35 cellular contexts compared by ENCODE assay signal in genomic region chr20:35571566-35571965, GRCh38. TPM values are rescaled to one million over a fixed set of nuclear protein-coding genes. Genes with fewer than 3 reads are reported as not detected.
"Had no signal": no experiment of that assay in that cellular context is flagged by ENCODE, and none has a peak within 500 bp of the region (broad histone marks: within the 10 kb centered on the region; RNA-seq: fewer than 3 reads in every experiment).

No MANE protein-coding gene starts in this region.

- DNase-seq: activated CD4-positive, alpha-beta T cell treated with anti-CD3 and anti-CD28 coated beads for 4 hours; activated CD4-positive, alpha-beta T cell treated with anti-CD3 and anti-CD28 coated beads, Interleukin-2, amount 50 U/mL, for 4 hours; activated CD8-positive, alpha-beta memory T cell treated with anti-CD3 and anti-CD28 coated beads, Interleukin-2, amount 50 U/mL, for 48 hours; activated CD8-positive, alpha-beta T cell treated with anti-CD3 and anti-CD28 coated beads, Interleukin-2, amount 10 ng/mL, durations not matched to agents 7 days and 5 days; activated effector memory CD4-positive, alpha-beta T cell treated with anti-CD3 and anti-CD28 coated beads, Interleukin-2, amount 50 U/mL, for 16 hours; activated naive CD4-positive, alpha-beta T cell treated with Interleukin-2 at 50 U/mL for 16 hours; activated naive CD8-positive, alpha-beta T cell treated with anti-CD3 and anti-CD28 coated beads, Interleukin-2, amount 50 U/mL, for 24 hours; activated T-cell treated with anti-CD3 and anti-CD28 coated beads, Interleukin-2, amount 50 U/mL, for 1 hour; amniotic stem cell; body of pancreas; central memory CD4-positive, alpha-beta T cell; Kasumi-1; KBM-7; NCI-H1092; NCI-H1417; NCI-H1694 treated with DMSO at 0.1 percent for 48 hours; NCI-H2029 treated with DMSO at 0.1 percent for 48 hours; NCI-H446 treated with DMSO at 0.1 percent for 48 hours; NCI-H524 treated with DMSO at 0.1 percent for 48 hours; NCI-H774; NK-92 treated with Interleukin-12 subunit alpha and Interleukin-12 subunit beta, amount 100 ng/mL, for 24 hours; OCI-M1; Peyer's patch; Right ventricle myocardium superior; SJCRH30; SK-N-SH had no signal

- H3K27ac ChIP-seq: ascending aorta, body of pancreas, Peyer's patch, RWPE1, SJCRH30 had no signal

- H3K4me3 ChIP-seq: ascending aorta, body of pancreas, Peyer's patch, SJCRH30 had no signal

- ATAC-seq: activated CD4-positive, CD25-positive, alpha-beta regulatory T cell treated with anti-CD3 and anti-CD28 coated beads, Interleukin-2, amount 50 U/mL, for 24 hours; activated CD8-positive, alpha-beta T cell treated with anti-CD3 and anti-CD28 coated beads, Interleukin-2, amount 10 ng/mL, durations not matched to agents 7 days and 5 days; activated naive CD4-positive, alpha-beta T cell treated with anti-CD3 and anti-CD28 coated beads, Interleukin-2, amount 50 U/mL, for 72 hours; activated naive CD8-positive, alpha-beta T cell treated with anti-CD3 and anti-CD28 coated beads, Interleukin-2, amount 50 U/mL, for 24 hours; body of pancreas had no signal

- H3K4me1 ChIP-seq: ascending aorta, body of pancreas, Peyer's patch, SJCRH30 had no signal

- H3K36me3 ChIP-seq: ascending aorta, Peyer's patch, SJCRH30 had no signal

RNA-seq across cellular contexts. Expression of gene C20orf173, which starts 42.1 kb away (rescaled TPM):
- total RNA-seq: activated CD8-positive, alpha-beta T cell treated with anti-CD3 and anti-CD28 coated beads, Interleukin-2, amount 10 ng/mL, durations not matched to agents 7 days and 5 days; activated naive CD4-positive, alpha-beta T cell treated with anti-CD3 and anti-CD28 coated beads, Interleukin-2, amount 50 U/mL, for 72 hours; activated T-helper 1 cell treated with anti-CD3 and anti-CD28 coated beads, Interleukin-12 subunit alpha, Interleukin-12 subunit beta, Interleukin-2, Interleukin-4 antibody, amounts not matched to agents 30 ng/mL and 10 ng/mL and 1 ng/mL, durations not matched to agents 14 hours and 24 hours and 36 hours; ascending aorta; body of pancreas; bronchial epithelial cell; chondrocyte; MCF 10A; Peyer's patch; Right ventricle myocardium superior; SJCRH30; T-helper 1 cell treated with Interleukin-12 subunit alpha and Interleukin-12 subunit beta and Interleukin-4 antibody, amounts not matched to agents 30 ng/mL and 1 ng/mL, for 36 hours had no signal
- polyA plus RNA-seq: SK-N-SH had no signal
